ENCODE assay signal across 1 cellular context in the genomic region with DNA sequence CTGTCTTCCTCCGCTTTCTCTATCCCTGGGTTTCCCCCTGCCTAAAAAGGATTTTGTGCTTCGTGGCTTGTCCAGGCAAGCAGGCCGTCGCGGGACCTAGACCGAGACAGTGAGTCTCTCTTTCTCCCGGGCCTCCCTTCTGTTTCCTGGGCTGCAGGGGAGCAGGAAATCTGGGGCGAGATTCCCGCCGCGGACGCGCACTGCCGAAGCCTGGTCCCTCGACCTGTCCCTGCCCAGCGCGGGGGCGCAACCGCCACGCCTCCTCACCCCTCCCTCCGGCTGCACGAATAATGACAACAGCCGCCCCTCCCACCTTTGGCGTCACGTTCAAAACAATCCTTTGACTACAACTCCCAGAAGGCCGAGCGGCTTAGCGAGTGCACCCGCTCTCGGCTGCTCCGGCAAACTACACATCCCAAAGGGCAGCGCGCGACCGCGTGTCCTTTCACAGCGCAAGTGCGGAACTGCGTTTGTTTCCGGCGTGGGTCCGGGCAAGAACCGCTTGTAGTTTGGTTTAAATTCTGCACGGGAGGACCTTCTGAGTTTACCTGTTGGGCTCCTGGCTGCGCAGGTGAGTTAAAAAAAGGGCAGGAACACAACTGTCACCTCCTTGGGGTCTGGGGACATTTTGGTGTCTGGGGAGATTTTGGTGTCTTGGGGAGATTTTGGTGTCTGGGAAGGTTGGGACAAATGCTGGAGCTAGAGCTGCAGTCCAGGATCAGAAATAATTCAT.
TF ChIP-seq lines count a peak whose summit lies in the region.

A gene (plus strand): TSS at position 473 of the 733 bp plus-strand sequence. CDS start 1,715 bp downstream, outside the sequence.

TF ChIP-seq in K562, 482 proteins besides CTCF, POLR2A, EP300 and RAD21 (continued from another document and continues in another):
- TF ChIP-seq, protein P1, sequence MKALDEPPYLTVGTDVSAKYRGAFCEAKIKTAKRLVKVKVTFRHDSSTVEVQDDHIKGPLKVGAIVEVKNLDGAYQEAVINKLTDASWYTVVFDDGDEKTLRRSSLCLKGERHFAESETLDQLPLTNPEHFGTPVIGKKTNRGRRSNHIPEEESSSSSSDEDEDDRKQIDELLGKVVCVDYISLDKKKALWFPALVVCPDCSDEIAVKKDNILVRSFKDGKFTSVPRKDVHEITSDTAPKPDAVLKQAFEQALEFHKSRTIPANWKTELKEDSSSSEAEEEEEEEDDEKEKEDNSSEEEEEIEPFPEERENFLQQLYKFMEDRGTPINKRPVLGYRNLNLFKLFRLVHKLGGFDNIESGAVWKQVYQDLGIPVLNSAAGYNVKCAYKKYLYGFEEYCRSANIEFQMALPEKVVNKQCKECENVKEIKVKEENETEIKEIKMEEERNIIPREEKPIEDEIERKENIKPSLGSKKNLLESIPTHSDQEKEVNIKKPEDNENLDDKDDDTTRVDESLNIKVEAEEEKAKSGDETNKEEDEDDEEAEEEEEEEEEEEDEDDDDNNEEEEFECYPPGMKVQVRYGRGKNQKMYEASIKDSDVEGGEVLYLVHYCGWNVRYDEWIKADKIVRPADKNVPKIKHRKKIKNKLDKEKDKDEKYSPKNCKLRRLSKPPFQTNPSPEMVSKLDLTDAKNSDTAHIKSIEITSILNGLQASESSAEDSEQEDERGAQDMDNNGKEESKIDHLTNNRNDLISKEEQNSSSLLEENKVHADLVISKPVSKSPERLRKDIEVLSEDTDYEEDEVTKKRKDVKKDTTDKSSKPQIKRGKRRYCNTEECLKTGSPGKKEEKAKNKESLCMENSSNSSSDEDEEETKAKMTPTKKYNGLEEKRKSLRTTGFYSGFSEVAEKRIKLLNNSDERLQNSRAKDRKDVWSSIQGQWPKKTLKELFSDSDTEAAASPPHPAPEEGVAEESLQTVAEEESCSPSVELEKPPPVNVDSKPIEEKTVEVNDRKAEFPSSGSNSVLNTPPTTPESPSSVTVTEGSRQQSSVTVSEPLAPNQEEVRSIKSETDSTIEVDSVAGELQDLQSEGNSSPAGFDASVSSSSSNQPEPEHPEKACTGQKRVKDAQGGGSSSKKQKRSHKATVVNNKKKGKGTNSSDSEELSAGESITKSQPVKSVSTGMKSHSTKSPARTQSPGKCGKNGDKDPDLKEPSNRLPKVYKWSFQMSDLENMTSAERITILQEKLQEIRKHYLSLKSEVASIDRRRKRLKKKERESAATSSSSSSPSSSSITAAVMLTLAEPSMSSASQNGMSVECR (CRISPR knock-in tag; IDR thresholded peaks at IDR 0.05), result peak; percentile 86
- TF ChIP-seq HMG20B (CRISPR knock-in tag; IDR thresholded peaks at IDR 0.05) (no peak), ETV6 (IDR thresholded peaks at IDR 0.05; ENCODE audit: borderline replicate concordance in 1 of 2, low read depth in 2 of 2, low read length in 1 of 2) (no peak), ETV6 (CRISPR knock-in tag; IDR thresholded peaks at IDR 0.05; ENCODE audit: borderline replicate concordance) (no peak), RAD51 (IDR thresholded peaks at IDR 0.05; ENCODE audit: borderline replicate concordance, low read depth) (peak; percentile 48), BRF1 (IDR thresholded peaks at IDR 0.05; ENCODE audit: borderline replicate concordance, extremely low read depth, insufficient read length) (no peak), SIRT6 (IDR thresholded peaks at IDR 0.05; ENCODE audit: low read depth, low read length) (no peak), ZFP36 (IDR thresholded peaks at IDR 0.05; ENCODE audit: low read depth, low read length, partially characterized antibody) (peak; percentile 5), CHD4 (IDR thresholded peaks at IDR 0.05; ENCODE audit: insufficient read depth, insufficient replicate concordance, low read depth, low read length, poor library complexity, severe bottlenecking) (no peak), FOSL1 (tag; conservative IDR thresholded peaks at IDR 0.05) (no peak), PML (IDR thresholded peaks at IDR 0.05; ENCODE audit: low read length) (no peak; the same call in none of the 2 replicates), CEBPG (CRISPR knock-in tag; IDR thresholded peaks at IDR 0.05) (no peak), CEBPG (tag; conservative IDR thresholded peaks at IDR 0.05 in 1 of 2, IDR thresholded peaks at IDR 0.05 in 1 of 2) (no peak), KDM1A (IDR thresholded peaks at IDR 0.05) (peak in 1 of 2 experiments; percentile 47; a peak in 3 of 4 replicates), STAT5B (CRISPR knock-in tag; IDR thresholded peaks at IDR 0.05) (no peak), GTF2A2 (tag; IDR thresholded peaks at IDR 0.05) (no peak), ILK (tag; IDR thresholded peaks at IDR 0.05; ENCODE audit: borderline replicate concordance, low read depth) (no peak), SLC30A9 (CRISPR knock-in tag; IDR thresholded peaks at IDR 0.05) (no peak), RNF2 (IDR thresholded peaks at IDR 0.05) (peak; percentile 66)
- TF ChIP-seq, protein P2, sequence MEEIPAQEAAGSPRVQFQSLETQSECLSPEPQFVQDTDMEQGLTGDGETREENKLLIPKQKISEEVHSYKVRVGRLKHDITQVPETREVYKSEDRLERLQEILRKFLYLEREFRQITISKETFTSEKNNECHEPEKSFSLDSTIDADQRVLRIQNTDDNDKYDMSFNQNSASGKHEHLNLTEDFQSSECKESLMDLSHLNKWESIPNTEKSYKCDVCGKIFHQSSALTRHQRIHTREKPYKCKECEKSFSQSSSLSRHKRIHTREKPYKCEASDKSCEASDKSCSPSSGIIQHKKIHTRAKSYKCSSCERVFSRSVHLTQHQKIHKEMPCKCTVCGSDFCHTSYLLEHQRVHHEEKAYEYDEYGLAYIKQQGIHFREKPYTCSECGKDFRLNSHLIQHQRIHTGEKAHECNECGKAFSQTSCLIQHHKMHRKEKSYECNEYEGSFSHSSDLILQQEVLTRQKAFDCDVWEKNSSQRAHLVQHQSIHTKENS (CRISPR knock-in tag; IDR thresholded peaks at IDR 0.05), result no peak
- TF ChIP-seq, protein P3, sequence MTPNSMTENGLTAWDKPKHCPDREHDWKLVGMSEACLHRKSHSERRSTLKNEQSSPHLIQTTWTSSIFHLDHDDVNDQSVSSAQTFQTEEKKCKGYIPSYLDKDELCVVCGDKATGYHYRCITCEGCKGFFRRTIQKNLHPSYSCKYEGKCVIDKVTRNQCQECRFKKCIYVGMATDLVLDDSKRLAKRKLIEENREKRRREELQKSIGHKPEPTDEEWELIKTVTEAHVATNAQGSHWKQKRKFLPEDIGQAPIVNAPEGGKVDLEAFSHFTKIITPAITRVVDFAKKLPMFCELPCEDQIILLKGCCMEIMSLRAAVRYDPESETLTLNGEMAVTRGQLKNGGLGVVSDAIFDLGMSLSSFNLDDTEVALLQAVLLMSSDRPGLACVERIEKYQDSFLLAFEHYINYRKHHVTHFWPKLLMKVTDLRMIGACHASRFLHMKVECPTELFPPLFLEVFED (CRISPR knock-in tag; conservative IDR thresholded peaks at IDR 0.05), result no peak
- TF ChIP-seq, protein P4, sequence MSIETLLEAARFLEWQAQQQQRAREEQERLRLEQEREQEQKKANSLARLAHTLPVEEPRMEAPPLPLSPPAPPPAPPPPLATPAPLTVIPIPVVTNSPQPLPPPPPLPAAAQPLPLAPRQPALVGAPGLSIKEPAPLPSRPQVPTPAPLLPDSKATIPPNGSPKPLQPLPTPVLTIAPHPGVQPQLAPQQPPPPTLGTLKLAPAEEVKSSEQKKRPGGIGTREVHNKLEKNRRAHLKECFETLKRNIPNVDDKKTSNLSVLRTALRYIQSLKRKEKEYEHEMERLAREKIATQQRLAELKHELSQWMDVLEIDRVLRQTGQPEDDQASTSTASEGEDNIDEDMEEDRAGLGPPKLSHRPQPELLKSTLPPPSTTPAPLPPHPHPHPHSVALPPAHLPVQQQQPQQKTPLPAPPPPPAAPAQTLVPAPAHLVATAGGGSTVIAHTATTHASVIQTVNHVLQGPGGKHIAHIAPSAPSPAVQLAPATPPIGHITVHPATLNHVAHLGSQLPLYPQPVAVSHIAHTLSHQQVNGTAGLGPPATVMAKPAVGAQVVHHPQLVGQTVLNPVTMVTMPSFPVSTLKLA (conservative IDR thresholded peaks at IDR 0.05), result peak; percentile 98 to 99
- TF ChIP-seq, protein P5, sequence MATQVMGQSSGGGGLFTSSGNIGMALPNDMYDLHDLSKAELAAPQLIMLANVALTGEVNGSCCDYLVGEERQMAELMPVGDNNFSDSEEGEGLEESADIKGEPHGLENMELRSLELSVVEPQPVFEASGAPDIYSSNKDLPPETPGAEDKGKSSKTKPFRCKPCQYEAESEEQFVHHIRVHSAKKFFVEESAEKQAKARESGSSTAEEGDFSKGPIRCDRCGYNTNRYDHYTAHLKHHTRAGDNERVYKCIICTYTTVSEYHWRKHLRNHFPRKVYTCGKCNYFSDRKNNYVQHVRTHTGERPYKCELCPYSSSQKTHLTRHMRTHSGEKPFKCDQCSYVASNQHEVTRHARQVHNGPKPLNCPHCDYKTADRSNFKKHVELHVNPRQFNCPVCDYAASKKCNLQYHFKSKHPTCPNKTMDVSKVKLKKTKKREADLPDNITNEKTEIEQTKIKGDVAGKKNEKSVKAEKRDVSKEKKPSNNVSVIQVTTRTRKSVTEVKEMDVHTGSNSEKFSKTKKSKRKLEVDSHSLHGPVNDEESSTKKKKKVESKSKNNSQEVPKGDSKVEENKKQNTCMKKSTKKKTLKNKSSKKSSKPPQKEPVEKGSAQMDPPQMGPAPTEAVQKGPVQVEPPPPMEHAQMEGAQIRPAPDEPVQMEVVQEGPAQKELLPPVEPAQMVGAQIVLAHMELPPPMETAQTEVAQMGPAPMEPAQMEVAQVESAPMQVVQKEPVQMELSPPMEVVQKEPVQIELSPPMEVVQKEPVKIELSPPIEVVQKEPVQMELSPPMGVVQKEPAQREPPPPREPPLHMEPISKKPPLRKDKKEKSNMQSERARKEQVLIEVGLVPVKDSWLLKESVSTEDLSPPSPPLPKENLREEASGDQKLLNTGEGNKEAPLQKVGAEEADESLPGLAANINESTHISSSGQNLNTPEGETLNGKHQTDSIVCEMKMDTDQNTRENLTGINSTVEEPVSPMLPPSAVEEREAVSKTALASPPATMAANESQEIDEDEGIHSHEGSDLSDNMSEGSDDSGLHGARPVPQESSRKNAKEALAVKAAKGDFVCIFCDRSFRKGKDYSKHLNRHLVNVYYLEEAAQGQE (CRISPR knock-in tag; IDR thresholded peaks at IDR 0.05; ENCODE audit: low read depth), result no peak
- TF ChIP-seq, protein P6, sequence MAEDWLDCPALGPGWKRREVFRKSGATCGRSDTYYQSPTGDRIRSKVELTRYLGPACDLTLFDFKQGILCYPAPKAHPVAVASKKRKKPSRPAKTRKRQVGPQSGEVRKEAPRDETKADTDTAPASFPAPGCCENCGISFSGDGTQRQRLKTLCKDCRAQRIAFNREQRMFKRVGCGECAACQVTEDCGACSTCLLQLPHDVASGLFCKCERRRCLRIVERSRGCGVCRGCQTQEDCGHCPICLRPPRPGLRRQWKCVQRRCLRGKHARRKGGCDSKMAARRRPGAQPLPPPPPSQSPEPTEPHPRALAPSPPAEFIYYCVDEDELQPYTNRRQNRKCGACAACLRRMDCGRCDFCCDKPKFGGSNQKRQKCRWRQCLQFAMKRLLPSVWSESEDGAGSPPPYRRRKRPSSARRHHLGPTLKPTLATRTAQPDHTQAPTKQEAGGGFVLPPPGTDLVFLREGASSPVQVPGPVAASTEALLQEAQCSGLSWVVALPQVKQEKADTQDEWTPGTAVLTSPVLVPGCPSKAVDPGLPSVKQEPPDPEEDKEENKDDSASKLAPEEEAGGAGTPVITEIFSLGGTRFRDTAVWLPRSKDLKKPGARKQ (CRISPR knock-in tag; IDR thresholded peaks at IDR 0.05), result no peak
- TF ChIP-seq, protein P7, sequence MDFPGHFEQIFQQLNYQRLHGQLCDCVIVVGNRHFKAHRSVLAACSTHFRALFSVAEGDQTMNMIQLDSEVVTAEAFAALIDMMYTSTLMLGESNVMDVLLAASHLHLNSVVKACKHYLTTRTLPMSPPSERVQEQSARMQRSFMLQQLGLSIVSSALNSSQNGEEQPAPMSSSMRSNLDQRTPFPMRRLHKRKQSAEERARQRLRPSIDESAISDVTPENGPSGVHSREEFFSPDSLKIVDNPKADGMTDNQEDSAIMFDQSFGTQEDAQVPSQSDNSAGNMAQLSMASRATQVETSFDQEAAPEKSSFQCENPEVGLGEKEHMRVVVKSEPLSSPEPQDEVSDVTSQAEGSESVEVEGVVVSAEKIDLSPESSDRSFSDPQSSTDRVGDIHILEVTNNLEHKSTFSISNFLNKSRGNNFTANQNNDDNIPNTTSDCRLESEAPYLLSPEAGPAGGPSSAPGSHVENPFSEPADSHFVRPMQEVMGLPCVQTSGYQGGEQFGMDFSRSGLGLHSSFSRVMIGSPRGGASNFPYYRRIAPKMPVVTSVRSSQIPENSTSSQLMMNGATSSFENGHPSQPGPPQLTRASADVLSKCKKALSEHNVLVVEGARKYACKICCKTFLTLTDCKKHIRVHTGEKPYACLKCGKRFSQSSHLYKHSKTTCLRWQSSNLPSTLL (IDR thresholded peaks at IDR 0.05), result no peak
- TF ChIP-seq, protein P8, sequence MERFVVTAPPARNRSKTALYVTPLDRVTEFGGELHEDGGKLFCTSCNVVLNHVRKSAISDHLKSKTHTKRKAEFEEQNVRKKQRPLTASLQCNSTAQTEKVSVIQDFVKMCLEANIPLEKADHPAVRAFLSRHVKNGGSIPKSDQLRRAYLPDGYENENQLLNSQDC (CRISPR knock-in tag; IDR thresholded peaks at IDR 0.05), result no peak
- TF ChIP-seq, protein P9, sequence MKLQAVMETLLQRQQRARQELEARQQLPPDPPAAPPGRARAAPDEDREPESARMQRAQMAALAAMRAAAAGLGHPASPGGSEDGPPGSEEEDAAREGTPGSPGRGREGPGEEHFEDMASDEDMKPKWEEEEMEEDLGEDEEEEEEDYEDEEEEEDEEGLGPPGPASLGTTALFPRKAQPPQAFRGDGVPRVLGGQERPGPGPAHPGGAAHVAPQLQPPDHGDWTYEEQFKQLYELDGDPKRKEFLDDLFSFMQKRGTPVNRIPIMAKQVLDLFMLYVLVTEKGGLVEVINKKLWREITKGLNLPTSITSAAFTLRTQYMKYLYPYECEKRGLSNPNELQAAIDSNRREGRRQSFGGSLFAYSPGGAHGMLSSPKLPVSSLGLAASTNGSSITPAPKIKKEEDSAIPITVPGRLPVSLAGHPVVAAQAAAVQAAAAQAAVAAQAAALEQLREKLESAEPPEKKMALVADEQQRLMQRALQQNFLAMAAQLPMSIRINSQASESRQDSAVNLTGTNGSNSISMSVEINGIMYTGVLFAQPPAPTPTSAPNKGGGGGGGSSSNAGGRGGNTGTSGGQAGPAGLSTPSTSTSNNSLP (IDR thresholded peaks at IDR 0.05; ENCODE audit: borderline replicate concordance, low read depth, low read length), result no peak
- TF ChIP-seq, protein P10, sequence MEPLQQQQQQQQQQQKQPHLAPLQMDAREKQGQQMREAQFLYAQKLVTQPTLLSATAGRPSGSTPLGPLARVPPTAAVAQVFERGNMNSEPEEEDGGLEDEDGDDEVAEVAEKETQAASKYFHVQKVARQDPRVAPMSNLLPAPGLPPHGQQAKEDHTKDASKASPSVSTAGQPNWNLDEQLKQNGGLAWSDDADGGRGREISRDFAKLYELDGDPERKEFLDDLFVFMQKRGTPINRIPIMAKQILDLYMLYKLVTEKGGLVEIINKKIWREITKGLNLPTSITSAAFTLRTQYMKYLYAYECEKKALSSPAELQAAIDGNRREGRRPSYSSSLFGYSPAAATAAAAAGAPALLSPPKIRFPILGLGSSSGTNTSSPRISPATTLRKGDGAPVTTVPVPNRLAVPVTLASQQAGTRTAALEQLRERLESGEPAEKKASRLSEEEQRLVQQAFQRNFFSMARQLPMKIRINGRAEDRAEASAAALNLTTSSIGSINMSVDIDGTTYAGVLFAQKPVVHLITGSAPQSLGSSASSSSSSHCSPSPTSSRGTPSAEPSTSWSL (CRISPR knock-in tag; IDR thresholded peaks at IDR 0.05; ENCODE audit: borderline replicate concordance), result no peak
- TF ChIP-seq, protein P11, sequence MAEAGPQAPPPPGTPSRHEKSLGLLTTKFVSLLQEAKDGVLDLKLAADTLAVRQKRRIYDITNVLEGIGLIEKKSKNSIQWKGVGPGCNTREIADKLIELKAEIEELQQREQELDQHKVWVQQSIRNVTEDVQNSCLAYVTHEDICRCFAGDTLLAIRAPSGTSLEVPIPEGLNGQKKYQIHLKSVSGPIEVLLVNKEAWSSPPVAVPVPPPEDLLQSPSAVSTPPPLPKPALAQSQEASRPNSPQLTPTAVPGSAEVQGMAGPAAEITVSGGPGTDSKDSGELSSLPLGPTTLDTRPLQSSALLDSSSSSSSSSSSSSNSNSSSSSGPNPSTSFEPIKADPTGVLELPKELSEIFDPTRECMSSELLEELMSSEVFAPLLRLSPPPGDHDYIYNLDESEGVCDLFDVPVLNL (CRISPR knock-in tag; IDR thresholded peaks at IDR 0.05; ENCODE audit: low read depth), result no peak
